In genomic region chr4:108683479-108683878, GRCh38 we compare ENCODE assay signal across 7 cellular contexts. TPM values are rescaled to one million over a fixed set of nuclear protein-coding genes. Genes with fewer than 3 reads are reported as not detected.
DNase-seq lines count a peak whose midpoint lies in the region; FAIRE-seq and TF ChIP-seq lines count a peak whose summit lies in the region.

No MANE protein-coding gene starts in this region.

- TF ChIP-seq CTCF in GM12865 (IDR thresholded peaks at IDR 0.05; ENCODE audit: insufficient read depth, low read depth, low read length, missing control alignments) (peak; percentile 1), Loucy (conservative IDR thresholded peaks at IDR 0.05; ENCODE audit: low read length) (peak; percentile 68), dorsolateral prefrontal cortex (IDR thresholded peaks at IDR 0.05 in 54 of 56, conservative IDR thresholded peaks at IDR 0.05 in 2 of 56; ENCODE audit: low read depth in 1 of 56, partially characterized antibody in 56 of 56) (peak in 47 of 56 donors; percentile 13 to 70 (median 39)), parathyroid adenoma (IDR thresholded peaks at IDR 0.05) (peak; percentile 21)

- no peaks in the 10 kb centered on the region for H3K4me1 ChIP-seq in Loucy (ENCODE audit: insufficient read depth, low read length, poor library complexity, severe bottlenecking)
- H3K4me1 ChIP-seq in parathyroid adenoma, result no peaks in the 10 kb centered on the region

- H3K4me2 ChIP-seq in Loucy (ENCODE audit: low read depth, low read length, poor library complexity, severe bottlenecking) (no peak overlapping the region), parathyroid adenoma (ENCODE audit: low read length) (no peak overlapping the region)

- H3K79me2 ChIP-seq in Loucy (ENCODE audit: insufficient read depth, low read length) (no peaks in the 10 kb centered on the region), parathyroid adenoma (no peaks in the 10 kb centered on the region)

- peak; percentile 28 for DNase-seq in GM12865 (ENCODE audit: low read depth)
- DNase-seq in dorsolateral prefrontal cortex, result no peak
- no peak for DNase-seq in RCC 7860 (ENCODE audit: low spot score)
- DNase-seq in NCI-H1694 treated with DMSO at 0.1 percent for 48 hours (lab: John Stamatoyannopoulos, UW), result no peak
- DNase-seq in NCI-H1048 (lab: John Stamatoyannopoulos, UW), result no peak

- intact Hi-C loops in dorsolateral prefrontal cortex (cut with DNase I), result loop anchor here in 1 of 2 donors (10.0 kb wide), 2 partner anchors 151 to 721 kb away; no protein-coding TSS in a partner anchor

- H3K27ac ChIP-seq in dorsolateral prefrontal cortex (no peak overlapping the region), parathyroid adenoma (no peak overlapping the region)

- FAIRE-seq in RCC 7860 (lab: Jason Lieb, UNC), result no peak

- no peak overlapping the region for H3K9ac ChIP-seq in Loucy (ENCODE audit: low read depth, low read length, poor library complexity, severe bottlenecking)
- H3K9ac ChIP-seq in parathyroid adenoma, result no peak overlapping the region

- no peaks in the 10 kb centered on the region for H4K20me1 ChIP-seq in Loucy (ENCODE audit: insufficient read depth, low read length, poor library complexity, severe bottlenecking)

- no peaks in the 10 kb centered on the region for H3K27me3 ChIP-seq in Loucy (ENCODE audit: insufficient read depth, low read length, poor library complexity, severe bottlenecking)
- no peaks in the 10 kb centered on the region for H3K27me3 ChIP-seq in dorsolateral prefrontal cortex
- H3K27me3 ChIP-seq in parathyroid adenoma (ENCODE audit: control insufficient read depth, insufficient read depth, low read length), result no peaks in the 10 kb centered on the region

- H3F3A ChIP-seq in Loucy (ENCODE audit: low read depth), result no peaks in the 10 kb centered on the region

- H2AFZ ChIP-seq in Loucy (ENCODE audit: low read length) (no peak overlapping the region), parathyroid adenoma (no peak overlapping the region)

- H3K36me3 ChIP-seq in Loucy (ENCODE audit: insufficient read depth, low read length), result no peaks in the 10 kb centered on the region
- no peaks in the 10 kb centered on the region for H3K36me3 ChIP-seq in parathyroid adenoma (ENCODE audit: control insufficient read depth, insufficient read depth, low read length)

- H3K4me3 ChIP-seq in GM12865 (ENCODE audit: low read depth, low read length), result no peak overlapping the region
- no peak overlapping the region for H3K4me3 ChIP-seq in Loucy (ENCODE audit: low read length, poor library complexity, severe bottlenecking)
- no peak overlapping the region for H3K4me3 ChIP-seq in dorsolateral prefrontal cortex
- H3K4me3 ChIP-seq in parathyroid adenoma (ENCODE audit: low read depth, low read length), result no peak overlapping the region

- no peaks in the 10 kb centered on the region for H3K9me2 ChIP-seq in Loucy (replicated peaks; ENCODE audit: low read depth, low read length)

- H3K9me3 ChIP-seq in Loucy (ENCODE audit: insufficient read depth, low read depth, low read length) (no peaks in the 10 kb centered on the region), parathyroid adenoma (ENCODE audit: control insufficient read depth, low read length) (no peaks in the 10 kb centered on the region)

RNA-seq across cellular contexts. Expression of gene OSTC, which starts 33.1 kb away (rescaled TPM):
- total RNA-seq in dorsolateral prefrontal cortex, result 10 to 100 TPM; 11.2 to 28.2 (median 18.2) TPM

Comparison
In these comparisons a context has a peak if more than half of its experiments do, and no peak if none do; other contexts are left out.
1. CTCF ChIP-seq: peak in every context shown above with its lines; median percentile 68 in Loucy; 39 in dorsolateral prefrontal cortex; 21 in parathyroid adenoma; 1 in GM12865.